8 cellular contexts compared by ENCODE assay signal in genomic region chr3:129087904-129088303, GRCh38. TPM values are rescaled to one million over a fixed set of nuclear protein-coding genes. Genes with fewer than 3 reads are reported as not detected.
A peak's percentile ranks its signal among the peaks of the same experiment; 100 is the strongest.
DNase-seq lines count a peak whose midpoint lies in the region; ATAC-seq, FAIRE-seq and TF ChIP-seq lines count a peak whose summit lies in the region.
"Not testable (repeated sequence)": the region's sequence is repeated elsewhere in the genome, so short reads cannot be mapped to it uniquely, and the experiment has no call there.

No MANE protein-coding gene starts in this region.

- H3K27ac ChIP-seq in GM23248, pancreas: not testable (repeated sequence)

- H3K4me3 ChIP-seq in AG10803 (ENCODE audit: low read length); GM23248; pancreas: not testable (repeated sequence)

- H3K4me1 ChIP-seq in GM23248 (ENCODE audit: insufficient read depth); pancreas: not testable (repeated sequence)

- H3K9me3 Mint-ChIP-seq in activated naive CD8-positive, alpha-beta T cell treated with anti-CD3 and anti-CD28 coated beads, Interleukin-2, amount 50 U/mL, for 24 hours; immature natural killer cell: not testable (repeated sequence)

- not testable (repeated sequence) for H3K4me1 Mint-ChIP-seq in activated naive CD8-positive, alpha-beta T cell treated with anti-CD3 and anti-CD28 coated beads, Interleukin-2, amount 50 U/mL, for 24 hours; immature natural killer cell

- not testable (repeated sequence) for H3K27me3 ChIP-seq in GM23248 (replicated peaks; ENCODE audit: insufficient read depth); pancreas

- H2AFZ ChIP-seq in GM23248: not testable (repeated sequence)

- H3K79me2 ChIP-seq in GM23248 (ENCODE audit: insufficient read depth): not testable (repeated sequence)

- not testable (repeated sequence) for H3F3A ChIP-seq in GM23248 (ENCODE audit: insufficient read depth)

- H3K9me2 ChIP-seq in GM23248 (ENCODE audit: insufficient read depth): not testable (repeated sequence)

- H3K27me3 Mint-ChIP-seq in activated naive CD8-positive, alpha-beta T cell treated with anti-CD3 and anti-CD28 coated beads, Interleukin-2, amount 50 U/mL, for 24 hours; immature natural killer cell (ENCODE audit: low read depth in 3 of 3): not testable (repeated sequence)

- in situ Hi-C loops in GM23248 (cut with MboI): not testable (repeated sequence)

- intact Hi-C loops in pancreas (cut with DNase I): not testable (repeated sequence)

- TF ChIP-seq CTCF in AG10803 (conservative IDR thresholded peaks at IDR 0.05; ENCODE audit: low read length); pancreas (IDR thresholded peaks at IDR 0.05): not testable (repeated sequence)

- not testable (repeated sequence) for H3K9ac ChIP-seq in GM23248

- H3K36me3 Mint-ChIP-seq in activated naive CD8-positive, alpha-beta T cell treated with anti-CD3 and anti-CD28 coated beads, Interleukin-2, amount 50 U/mL, for 24 hours (ENCODE audit: low read depth); immature natural killer cell: not testable (repeated sequence)

- H3K36me3 ChIP-seq in GM23248 (ENCODE audit: low read depth); pancreas: not testable (repeated sequence)

- not testable (repeated sequence) for H3K4me3 Mint-ChIP-seq in activated naive CD8-positive, alpha-beta T cell treated with anti-CD3 and anti-CD28 coated beads, Interleukin-2, amount 50 U/mL, for 24 hours; immature natural killer cell

- peak; percentile 45 for DNase-seq in AG10803 (ENCODE audit: low read depth)
- peak; percentile 37 for DNase-seq in GM23248
- DNase-seq in NCI-H146 treated with DMSO at 0.1 percent for 48 hours (lab: John Stamatoyannopoulos, UW; ENCODE audit: unreplicated experiment): peak; percentile 20
- not testable (repeated sequence) for DNase-seq in activated naive CD8-positive, alpha-beta T cell treated with anti-CD3 and anti-CD28 coated beads, Interleukin-2, amount 50 U/mL, for 24 hours
- DNase-seq in immature natural killer cell: peak; percentile 21 to 27 (median 22)
- DNase-seq in pancreas: peak in 5 of 6 donors; percentile 11 to 71 (median 58)

- not testable (repeated sequence) for H3K27ac Mint-ChIP-seq in activated naive CD8-positive, alpha-beta T cell treated with anti-CD3 and anti-CD28 coated beads, Interleukin-2, amount 50 U/mL, for 24 hours; immature natural killer cell

- WGBS in GM23248 (ENCODE audit: low coverage in 1 of 2, low lambda C conversion rate in 2 of 2, missing lambda C conversion rate in 2 of 2), 2 experiments: 10 to 19% methylated on average over 2 to 5 of the region's 9 CpGs
- 0 to 1% methylated on average over 2 to 6 of the region's 9 CpGs for WGBS in pancreas, 2 donors

- H4K20me1 ChIP-seq in GM23248 (ENCODE audit: insufficient read depth): not testable (repeated sequence)

- FAIRE-seq in pancreas (lab: Jason Lieb, UNC): peak; percentile 96

- H3K9me3 ChIP-seq in GM23248 (ENCODE audit: low read depth); pancreas: not testable (repeated sequence)

- ATAC-seq in SK-N-SH treated with all-trans-retinoic acid at 6 μM for 48 hours: peak; percentile 86
- peak; percentile 54 for ATAC-seq in activated naive CD8-positive, alpha-beta T cell treated with anti-CD3 and anti-CD28 coated beads, Interleukin-2, amount 50 U/mL, for 24 hours
- ATAC-seq in esophagus mucosa: peak; percentile 86
- peak; percentile 90 to 97 (median 95) for ATAC-seq in pancreas

- not testable (repeated sequence) for H3K4me2 ChIP-seq in GM23248 (ENCODE audit: unreplicated experiment)

RNA-seq across cellular contexts. Expression of gene GP9, which starts 27.3 kb away (rescaled TPM):
- total RNA-seq in GM23248 (2014; rRNA removed; shearing (Covaris generic)): not detected in 2 replicates
- polyA plus RNA-seq in GM23248 (2016; fragmentation: Nextera tagmentation; extraction: Ambion mirVana) (not detected in 2 replicates), immature natural killer cell (10 to 100 TPM in 1 of 3 donors, 1 to 10 TPM in 1, not detected in 1; 1.2 to 12.8 TPM), pancreas (under 1 TPM in 1 of 2 donors, not detected in 1; 0.14 TPM)
- total RNA-seq in esophagus mucosa (not detected), pancreas (not detected)

RNA-seq across cellular contexts. Expression of gene RAB43, which starts 33.7 kb away (rescaled TPM):
- total RNA-seq in GM23248 (2014; rRNA removed; shearing (Covaris generic)): 19.7 and 21.6 TPM in 2 replicates
- polyA plus RNA-seq in GM23248 (2016; fragmentation: Nextera tagmentation; extraction: Ambion mirVana) (6.0 and 6.9 TPM in 2 replicates), immature natural killer cell (10 to 100 TPM in 2 of 3 donors, 1 to 10 TPM in 1; 8.1 to 20.1 (median 12.5) TPM), pancreas (1 to 10 TPM; 4.7 to 9.4 TPM)
- total RNA-seq in esophagus mucosa (7.8 TPM), pancreas (10 to 100 TPM in 2 of 6 donors, 1 to 10 TPM in 4; 7.2 to 18.7 (median 8.9) TPM)
